ENCODE assay signal across 11 cellular contexts in genomic region chr6:168256940-168257339, GRCh38.
"Had no signal": no experiment of that assay in that cellular context is flagged by ENCODE, and none has a peak within 500 bp of the region (broad histone marks: within the 10 kb centered on the region; RNA-seq: fewer than 3 reads in every experiment).

No MANE protein-coding gene starts in this region.

- H3K4me3 ChIP-seq: GM23248, GM23338, HAP-1 had no signal

- H3K27ac Mint-ChIP-seq: GM23338, H9, HFFc6 had no signal

- ATAC-seq: GM23338, HCT116 had no signal

- H3K4me2 ChIP-seq: GM23338 had no signal

- H3K27ac ChIP-seq: GM23248 had no signal

- DNase-seq: GM23248, GOT3, H7, H9, HCEC 1CT, HFFc6 had no signal

- H3K4me3 Mint-ChIP-seq: GM23338, H9, HFFc6 had no signal

- FAIRE-seq: H1, H54 had no signal

- H3K9ac ChIP-seq: GM23248 had no signal

- H3K4me1 ChIP-seq: HAP-1 had no signal

- H3K9me3 ChIP-seq: HAP-1 had no signal

- H3K36me3 ChIP-seq: HAP-1 had no signal

- H2AFZ ChIP-seq: GM23248, GM23338 had no signal
